Comparison of ENCODE assay signal across 8 cellular contexts in genomic region chr6:8435093-8435844, GRCh38. TPM values are rescaled to one million over a fixed set of nuclear protein-coding genes. Genes with fewer than 3 reads are reported as not detected.
DNase-seq lines count a peak whose midpoint lies in the region; ATAC-seq and TF ChIP-seq lines count a peak whose summit lies in the region.

Gene SLC35B3, minus strand, starts transcription at chr6:8435545.

- H3K36me3 ChIP-seq in right atrium auricular region (no peaks in the 10 kb centered on the region), psoas muscle (ENCODE audit: insufficient read depth in 1 of 2, low read depth in 1 of 2) (peaks cover 0 to 9% of the 10 kb centered on the region in 2 donors), urinary bladder (ENCODE audit: insufficient read depth) (no peaks in the 10 kb centered on the region)

- TF ChIP-seq CTCF in right atrium auricular region (IDR thresholded peaks at IDR 0.05) (no peak), psoas muscle (IDR thresholded peaks at IDR 0.05) (no peak)

- H3K27me3 ChIP-seq in right atrium auricular region, result no peaks in the 10 kb centered on the region
- no peaks in the 10 kb centered on the region for H3K27me3 ChIP-seq in psoas muscle (ENCODE audit: insufficient read depth in 3 of 3, low read length in 2 of 3)

- H3K4me3 ChIP-seq in right atrium auricular region, result peak within 1 kb of the TSS; percentile 87 to 90
- peak within 1 kb of the TSS; percentile 87 for H3K4me3 ChIP-seq in psoas muscle
- peak within 1 kb of the TSS; percentile 70 for H3K4me3 ChIP-seq in urinary bladder (ENCODE audit: low read depth, low read length)

- H3K27ac ChIP-seq in right atrium auricular region, result peak within 1 kb of the TSS; percentile 82 to 93
- H3K27ac ChIP-seq in psoas muscle, result peak within 1 kb of the TSS; percentile 80
- H3K27ac ChIP-seq in urinary bladder (ENCODE audit: low read depth), result peak within 1 kb of the TSS; percentile 76

- peak; percentile 98 for ATAC-seq in GM18505 (IDR thresholded peaks at IDR 0.05; ENCODE audit: unreplicated experiment)
- ATAC-seq in HG02970 (IDR thresholded peaks at IDR 0.05; ENCODE audit: low FRiP score, unreplicated experiment), result peak; percentile 100
- ATAC-seq in psoas muscle, result peak; percentile 100

- peak; percentile 92 for TF ChIP-seq POLR2A in GM18505 (IDR thresholded peaks at IDR 0.05; ENCODE audit: borderline replicate concordance, extremely low read depth, insufficient read depth, insufficient read length)

- intact Hi-C loops in psoas muscle (cut with DNase I), result loop anchor here in 1 of 2 donors (10.0 kb wide), 1 partner anchor 330 kb away; the partner anchor contains the start of gene EEF1E1

- DNase-seq in NCI-H187 treated with DMSO at 0.1 percent for 48 hours (lab: John Stamatoyannopoulos, UW) (peak; percentile 56), T-helper 2 cell (peak; percentile 95 to 97 (median 96)), anterior cingulate cortex (lab: John Stamatoyannopoulos, UW) (peak; percentile 53 to 96 (median 88)), right atrium auricular region (ENCODE audit: low spot score) (peak; percentile 93), psoas muscle (peak; percentile 97 to 98)

- H3K4me1 ChIP-seq in right atrium auricular region, result peaks cover 0 to 24% of the 10 kb centered on the region in 2 donors
- peaks cover 22% of the 10 kb centered on the region for H3K4me1 ChIP-seq in psoas muscle
- no peaks in the 10 kb centered on the region for H3K4me1 ChIP-seq in urinary bladder (ENCODE audit: insufficient read depth)

- WGBS in psoas muscle, 3 donors, result 0 to 1% (median 1%) methylated on average over 52 to 62 of the region's 62 CpGs
- under 1% methylated on average over 62 of the region's 62 CpGs for WGBS in urinary bladder

- H3K9me3 ChIP-seq in right atrium auricular region (no peaks in the 10 kb centered on the region), psoas muscle (no peaks in the 10 kb centered on the region)

RNA-seq across cellular contexts. Expression of gene SLC35B3, which starts in this region (rescaled TPM):
- total RNA-seq in right atrium auricular region (1 to 10 TPM; 5.6 to 6.0 TPM), psoas muscle (1 to 10 TPM; 2.9 to 4.3 (median 3.6) TPM), urinary bladder (36.3 TPM)
- polyA plus RNA-seq in psoas muscle (1 to 10 TPM; 4.5 to 7.2 (median 4.9) TPM), urinary bladder (12.1 TPM)

Comparison
In these comparisons a context has a peak if more than half of its experiments do, and no peak if none do; other contexts are left out.
1. Peak in every context shown above with its lines: DNase-seq, ATAC-seq, H3K4me3 ChIP-seq and H3K27ac ChIP-seq.